1 cellular context compared by ENCODE assay signal in genomic region chr10:79067241-79068202, GRCh38.
TF ChIP-seq lines count a peak whose summit lies in the region.

No MANE protein-coding gene starts in this region.

TF ChIP-seq in HepG2, 621 proteins besides CTCF, POLR2A, EP300 and RAD21 (continued from another document and continues in another):
- TF ChIP-seq ZBTB10 (CRISPR knock-in tag; IDR thresholded peaks at IDR 0.05; ENCODE audit: borderline replicate concordance) (no peak), ZC3H13 (CRISPR knock-in tag; IDR thresholded peaks at IDR 0.05) (peak; percentile 35; the same call in 1 of the 2 replicates), HMGXB4 (CRISPR knock-in tag; IDR thresholded peaks at IDR 0.05; ENCODE audit: borderline replicate concordance in 1 of 2, low read depth in 1 of 2) (peak; percentile 76 to 88; a peak in 3 of 4 replicates), ZFP36 (IDR thresholded peaks at IDR 0.05; ENCODE audit: borderline replicate concordance, low read depth, low read length, partially characterized antibody) (no peak), NONO (IDR thresholded peaks at IDR 0.05) (no peak), NONO (CRISPR knock-in tag; conservative IDR thresholded peaks at IDR 0.05) (peak; percentile 74), RFXAP (CRISPR knock-in tag; IDR thresholded peaks at IDR 0.05; ENCODE audit: borderline replicate concordance) (no peak), ZSCAN21 (CRISPR knock-in tag; IDR thresholded peaks at IDR 0.05; ENCODE audit: borderline replicate concordance) (peak; percentile 77; the same call in 1 of the 2 replicates), GATAD2A (CRISPR knock-in tag; IDR thresholded peaks at IDR 0.05) (peak; percentile 50; the same call in 1 of the 2 replicates), ZBTB33 (CRISPR knock-in tag; IDR thresholded peaks at IDR 0.05) (no peak), SNAI1 (CRISPR knock-in tag; IDR thresholded peaks at IDR 0.05; ENCODE audit: borderline replicate concordance) (no peak), HOXA9 (CRISPR knock-in tag; IDR thresholded peaks at IDR 0.05; ENCODE audit: borderline replicate concordance) (peak; percentile 41; the same call in 1 of the 2 replicates), ATF7-NPFF (CRISPR knock-in tag; IDR thresholded peaks at IDR 0.05; ENCODE audit: low read depth) (peak; percentile 40; the same call in 1 of the 2 replicates), FIP1L1 (IDR thresholded peaks at IDR 0.05; ENCODE audit: borderline replicate concordance, insufficient read depth, low read depth, low read length) (no peak), GMEB1 (CRISPR knock-in tag; IDR thresholded peaks at IDR 0.05; ENCODE audit: borderline replicate concordance) (peak; percentile 48; the same call in 1 of the 2 replicates), CEBPB (IDR thresholded peaks at IDR 0.05; ENCODE audit: borderline replicate concordance, low read depth, low read length) (no peak), PHF21A (CRISPR knock-in tag; IDR thresholded peaks at IDR 0.05) (peak; percentile 82; the same call in 1 of the 2 replicates), SIX4 (CRISPR knock-in tag; IDR thresholded peaks at IDR 0.05) (peak; percentile 93), ATF7 (IDR thresholded peaks at IDR 0.05) (no peak), ATF7 (CRISPR knock-in tag; IDR thresholded peaks at IDR 0.05) (0 out of 2 replicates have a peak, but pooled peaks have one; percentile 21), UBTF (CRISPR knock-in tag; IDR thresholded peaks at IDR 0.05) (peak; percentile 68; the same call in 1 of the 2 replicates), ZBTB3 (CRISPR knock-in tag; IDR thresholded peaks at IDR 0.05; ENCODE audit: borderline replicate concordance, low read depth) (no peak), ZNF704 (CRISPR knock-in tag; IDR thresholded peaks at IDR 0.05; ENCODE audit: borderline replicate concordance) (no peak), ZBTB37 (CRISPR knock-in tag; IDR thresholded peaks at IDR 0.05) (no peak), ZBTB14 (CRISPR knock-in tag; IDR thresholded peaks at IDR 0.05) (no peak), ZNF317 (CRISPR knock-in tag; IDR thresholded peaks at IDR 0.05) (no peak), ZNF451 (CRISPR knock-in tag; IDR thresholded peaks at IDR 0.05) (0 out of 2 replicates have a peak, but pooled peaks have one; percentile 23), ZNF44 (CRISPR knock-in tag; IDR thresholded peaks at IDR 0.05) (no peak), STAG1 (CRISPR knock-in tag; IDR thresholded peaks at IDR 0.05) (peak; percentile 43), JUN (CRISPR knock-in tag; IDR thresholded peaks at IDR 0.05) (no peak), ETV6 (CRISPR knock-in tag; conservative IDR thresholded peaks at IDR 0.05) (no peak), PHF8 (CRISPR knock-in tag; IDR thresholded peaks at IDR 0.05) (peak; percentile 27), HMG20B (CRISPR knock-in tag; conservative IDR thresholded peaks at IDR 0.05) (no peak), ZNF788 (CRISPR knock-in tag; IDR thresholded peaks at IDR 0.05; ENCODE audit: borderline replicate concordance) (peak; percentile 58; the same call in 1 of the 2 replicates), ZNF816 (CRISPR knock-in tag; IDR thresholded peaks at IDR 0.05; ENCODE audit: borderline replicate concordance) (peak; percentile 79; the same call in 1 of the 2 replicates), ZNF724P (CRISPR knock-in tag; IDR thresholded peaks at IDR 0.05; ENCODE audit: borderline replicate concordance) (0 out of 2 replicates have a peak, but pooled peaks have one; percentile 31), ZNF605 (CRISPR knock-in tag; IDR thresholded peaks at IDR 0.05) (no peak; the same call in 1 of the 2 replicates), ZNF280B (CRISPR knock-in tag; IDR thresholded peaks at IDR 0.05; ENCODE audit: borderline replicate concordance) (0 out of 2 replicates have a peak, but pooled peaks have one; percentile 22), ZFP1 (CRISPR knock-in tag; IDR thresholded peaks at IDR 0.05) (no peak), TGIF2 (CRISPR knock-in tag; IDR thresholded peaks at IDR 0.05) (peak; percentile 79), ZNF7 (CRISPR knock-in tag; IDR thresholded peaks at IDR 0.05) (no peak), SMC3 (IDR thresholded peaks at IDR 0.05; ENCODE audit: low read length) (peak; percentile 17; the same call in 1 of the 2 replicates), FOXA3 (CRISPR knock-in tag; IDR thresholded peaks at IDR 0.05) (no peak), NAIF1 (CRISPR knock-in tag; IDR thresholded peaks at IDR 0.05; ENCODE audit: borderline replicate concordance) (0 out of 2 replicates have a peak, but pooled peaks have one; percentile 47), ZMAT3 (CRISPR knock-in tag; conservative IDR thresholded peaks at IDR 0.05) (no peak; the same call in 1 of the 2 replicates), ZFY (CRISPR knock-in tag; IDR thresholded peaks at IDR 0.05) (0 out of 2 replicates have a peak, but pooled peaks have one; percentile 11), ZNF251 (CRISPR knock-in tag; IDR thresholded peaks at IDR 0.05) (no peak), U2AF1 (optimal IDR thresholded peaks at IDR 0.05; ENCODE audit: low read depth, low read length) (no peak), CREBL2 (CRISPR knock-in tag; IDR thresholded peaks at IDR 0.05; ENCODE audit: borderline replicate concordance) (no peak)
